In genomic region chr14:95523051-95523817, GRCh38 we compare ENCODE assay signal across 8 cellular contexts. TPM values are rescaled to one million over a fixed set of nuclear protein-coding genes. Genes with fewer than 3 reads are reported as not detected.
DNase-seq lines count a peak whose midpoint lies in the region; ATAC-seq, FAIRE-seq and TF ChIP-seq lines count a peak whose summit lies in the region.

No MANE protein-coding gene starts in this region.

- H3K9me3 ChIP-seq in trophoblast cell (ENCODE audit: insufficient read depth, low read depth, low read length) (no peaks in the 10 kb centered on the region), gastrocnemius medialis (no peaks in the 10 kb centered on the region)

- H2BK12ac ChIP-seq in trophoblast cell (ENCODE audit: low read length) = no peak overlapping the region

- no peak overlapping the region for H2AK5ac ChIP-seq in trophoblast cell (ENCODE audit: low read length)

- H4K12ac ChIP-seq in trophoblast cell (ENCODE audit: low read depth, low read length) = no peak overlapping the region

- TF ChIP-seq POLR2A in GM12892 (IDR thresholded peaks at IDR 0.05; ENCODE audit: low read depth, low read length) = no peak
- TF ChIP-seq POLR2A in gastrocnemius medialis (IDR thresholded peaks at IDR 0.05) = no peak

- H3K79me2 ChIP-seq in trophoblast cell (ENCODE audit: control insufficient read depth, insufficient read depth, low read length, poor library complexity) = no peaks in the 10 kb centered on the region

- no peak overlapping the region for H3K14ac ChIP-seq in trophoblast cell (ENCODE audit: low read length)

- intact Hi-C loops in gastrocnemius medialis (cut with DNase I; ENCODE audit: low total_unique reads) = no loop called here

- H3K4ac ChIP-seq in trophoblast cell (ENCODE audit: low read depth, low read length) = no peak overlapping the region

- no peak overlapping the region for H4K8ac ChIP-seq in trophoblast cell (ENCODE audit: low read depth, low read length)

- peak overlapping the region; percentile 26 for H3K4me3 ChIP-seq in bronchial epithelial cell (ENCODE audit: low read depth, low read length)
- H3K4me3 ChIP-seq in trophoblast cell (ENCODE audit: low read depth, low read length) = no peak overlapping the region
- H3K4me3 ChIP-seq in gastrocnemius medialis = no peak overlapping the region

- no peak overlapping the region for H3K27ac ChIP-seq in trophoblast cell (ENCODE audit: low read depth, low read length)
- no peak overlapping the region for H3K27ac ChIP-seq in gastrocnemius medialis

- no peak overlapping the region for H3K23ac ChIP-seq in trophoblast cell (ENCODE audit: low read length)

- ATAC-seq in gastrocnemius medialis = no peak

- in situ Hi-C loops in ACHN (cut with HindIII; ENCODE audit: low pct_ligation_motif_present, low pct_unique_long_range_greater_than_20kb, low sequenced_read_pairs) = no loop called here
- in situ Hi-C loops in gastrocnemius medialis (cut with MboI; ENCODE audit: low sequenced_read_pairs in 4 of 4) = no loop called here
- in situ Hi-C loops in GM13977 (cut with MboI; ENCODE audit: low pct_unique_long_range_greater_than_20kb, low sequenced_read_pairs, unreplicated experiment) = loop anchor here (25.0 kb wide), 1 partner anchor 1561 kb away; no protein-coding TSS in a partner anchor

- FAIRE-seq in GM12892 (lab: Jason Lieb, UNC) = peak; percentile 5
- no peak for FAIRE-seq in bronchial epithelial cell (lab: Jason Lieb, UNC)
- no peak for FAIRE-seq in HTR-8/SVneo (lab: Jason Lieb, UNC)

- no CpG with 5 or more reads among the region's 12 CpGs for WGBS in trophoblast cell (ENCODE audit: extremely low coverage, insufficient coverage, insufficient read length)

- H3K36me3 ChIP-seq in bronchial epithelial cell (ENCODE audit: control insufficient read depth, insufficient read depth, low read length) (no peaks in the 10 kb centered on the region), trophoblast cell (ENCODE audit: control insufficient read depth in 1 of 2, insufficient read depth in 2 of 2, low read length in 2 of 2) (no peaks in the 10 kb centered on the region), gastrocnemius medialis (no peaks in the 10 kb centered on the region)

- TF ChIP-seq CTCF in bronchial epithelial cell (IDR thresholded peaks at IDR 0.05; ENCODE audit: insufficient read depth, low read length, severe bottlenecking) = no peak
- TF ChIP-seq CTCF in gastrocnemius medialis (IDR thresholded peaks at IDR 0.05 in 4 of 5, conservative IDR thresholded peaks at IDR 0.05 in 1 of 5) = no peak
- no peak for TF ChIP-seq CTCF in GM13977 (IDR thresholded peaks at IDR 0.05; ENCODE audit: extremely low read depth, insufficient read depth, missing control alignments)

- no peak overlapping the region for H2BK120ac ChIP-seq in trophoblast cell (ENCODE audit: insufficient read depth, low read length, poor library complexity)

- H3K27me3 ChIP-seq in bronchial epithelial cell (ENCODE audit: control insufficient read depth, insufficient read depth, low read length) (no peaks in the 10 kb centered on the region), trophoblast cell (ENCODE audit: insufficient read depth, low read length) (no peaks in the 10 kb centered on the region), gastrocnemius medialis (no peaks in the 10 kb centered on the region)

- no peak overlapping the region for H4K91ac ChIP-seq in trophoblast cell (ENCODE audit: low read depth, low read length)

- H3K18ac ChIP-seq in trophoblast cell (ENCODE audit: low read length) = no peak overlapping the region

- H2AFZ ChIP-seq in trophoblast cell (ENCODE audit: insufficient read depth, low read length, poor library complexity) = no peak overlapping the region

- no peak overlapping the region for H2BK5ac ChIP-seq in trophoblast cell (ENCODE audit: low read depth, low read length, poor library complexity)

- H3K4me1 ChIP-seq in trophoblast cell (ENCODE audit: control insufficient read depth in 1 of 2, insufficient read depth in 2 of 2, low read length in 2 of 2) = peaks cover 6 to 20% of the 10 kb centered on the region in 2 experiments
- peaks cover 36 to 44% of the 10 kb centered on the region in 2 donors for H3K4me1 ChIP-seq in gastrocnemius medialis

- H3K4me2 ChIP-seq in trophoblast cell (ENCODE audit: low read length) = no peak overlapping the region

- DNase-seq in GM12892 (ENCODE audit: insufficient read length) (no peak), SW480 (ENCODE audit: low spot score) (peak; percentile 92), bronchial epithelial cell (ENCODE audit: low read depth) (no peak), trophoblast cell (peak; percentile 40 to 66), HTR-8/SVneo (ENCODE audit: insufficient read length, low spot score) (no peak), ACHN (no peak), gastrocnemius medialis (no peak), GM13977 (ENCODE audit: low spot score) (no peak)

- H3K79me1 ChIP-seq in trophoblast cell (ENCODE audit: low read length) = peaks cover 3% of the 10 kb centered on the region

- H3K9ac ChIP-seq in trophoblast cell (ENCODE audit: low read length) = no peak overlapping the region

RNA-seq across cellular contexts. Expression of gene SYNE3, which starts 6.8 kb away (rescaled TPM):
- 7.7 TPM for polyA plus RNA-seq in GM12892 (2012; ENCODE audit: missing spikeins)
- total RNA-seq in bronchial epithelial cell (4.6 and 5.3 TPM in 2 replicates), gastrocnemius medialis (1 to 10 TPM; 4.7 to 7.1 (median 5.1) TPM)
- polyA plus RNA-seq in trophoblast cell (2013) = 0.81 and 0.86 TPM in 2 replicates

RNA-seq across cellular contexts. Expression of gene GLRX5, which starts 11.6 kb away (rescaled TPM):
- polyA plus RNA-seq in GM12892 (2012; ENCODE audit: missing spikeins) = 46.2 TPM
- 41.6 and 74.8 TPM in 2 replicates for total RNA-seq in bronchial epithelial cell
- polyA plus RNA-seq in trophoblast cell (2013) = 44.9 and 47.3 TPM in 2 replicates
- 10 to 100 TPM; 28.0 to 83.2 (median 74.0) TPM for total RNA-seq in gastrocnemius medialis

Comparison
In these comparisons a context has a peak if more than half of its experiments do, and no peak if none do; other contexts are left out.
1. DNase-seq: peak in SW480 (single experiment) and trophoblast cell (2 of 2); none in GM12892 (single experiment), bronchial epithelial cell (single experiment), HTR-8/SVneo (single experiment), ACHN (single experiment), gastrocnemius medialis (0 of 2) and GM13977 (single experiment).